Comparison of ENCODE assay signal across 17 cellular contexts in the genomic region with DNA sequence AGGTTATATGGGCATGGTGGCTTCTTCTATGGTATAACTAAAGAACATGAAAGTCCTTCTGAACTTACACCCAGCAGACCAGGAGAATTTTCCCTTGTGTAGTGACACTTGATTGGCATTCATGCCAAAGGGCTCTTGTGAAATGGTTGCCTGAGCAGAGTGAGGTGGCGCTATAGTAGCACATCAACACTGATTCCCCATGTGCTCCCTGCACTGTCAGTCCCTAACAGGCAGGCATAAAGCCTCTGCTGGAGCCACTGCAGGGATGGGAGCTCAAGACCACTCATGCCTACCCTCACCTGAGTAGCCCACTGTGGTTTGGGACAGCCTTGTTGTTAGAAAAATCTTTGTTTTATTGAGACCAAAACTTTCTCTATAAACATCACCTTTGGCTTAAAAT.
DNase-seq lines count a peak whose midpoint lies in the region; FAIRE-seq and TF ChIP-seq lines count a peak whose summit lies in the region.
"Had no signal": no experiment of that assay in that cellular context is flagged by ENCODE, and none has a peak within 500 bp of the region (broad histone marks: within the 10 kb centered on the region; RNA-seq: fewer than 3 reads in every experiment).

No MANE protein-coding gene starts in this region.

- H2BK12ac ChIP-seq in H1 (ENCODE audit: low read depth, low read length): no peak overlapping the region

- TF ChIP-seq POLR2A in H1 (IDR thresholded peaks at IDR 0.05; ENCODE audit: control extremely low read depth in 1 of 2, low read depth in 2 of 2, low read length in 2 of 2): no peak

- H4K91ac ChIP-seq in H1 (replicated peaks; ENCODE audit: insufficient read length, low read length): no peak overlapping the region

- H3K9me3 Mint-ChIP-seq in neural progenitor cell (no peaks in the 10 kb centered on the region), osteocyte (ENCODE audit: unreplicated experiment) (no peaks in the 10 kb centered on the region)
- no peaks in the 10 kb centered on the region for H3K9me3 Mint-ChIP-seq in activated naive CD4-positive, alpha-beta T cell treated with anti-CD3 and anti-CD28 coated beads for 36 hours

- peak; percentile 95 for FAIRE-seq in H1 (lab: Jason Lieb, UNC)
- FAIRE-seq: HepG2 had no signal

- no peaks in the 10 kb centered on the region for H3K23me2 ChIP-seq in H1 (ENCODE audit: low read depth, low read length)

- peaks cover 3% of the 10 kb centered on the region for H3K27me3 Mint-ChIP-seq in neural progenitor cell (ENCODE audit: insufficient read depth, low read depth)
- peaks cover 5% of the 10 kb centered on the region for H3K27me3 Mint-ChIP-seq in osteocyte (ENCODE audit: unreplicated experiment)
- no peaks in the 10 kb centered on the region for H3K27me3 Mint-ChIP-seq in activated naive CD4-positive, alpha-beta T cell treated with anti-CD3 and anti-CD28 coated beads for 36 hours (ENCODE audit: low read depth)

- H2AFZ ChIP-seq in H1 (ENCODE audit: low read length): no peak overlapping the region
- H2AFZ ChIP-seq in neural progenitor cell (replicated peaks): no peak overlapping the region
- H2AFZ ChIP-seq: GM23248 had no signal

- H3K14ac ChIP-seq in H1 (ENCODE audit: insufficient read length): no peak overlapping the region

- no peak overlapping the region for H2BK20ac ChIP-seq in H1 (ENCODE audit: low read length)

- no peak overlapping the region for H3K27ac Mint-ChIP-seq in neural progenitor cell
- H3K27ac Mint-ChIP-seq in osteocyte (ENCODE audit: unreplicated experiment): no peak overlapping the region
- H3K27ac Mint-ChIP-seq in activated naive CD4-positive, alpha-beta T cell treated with anti-CD3 and anti-CD28 coated beads for 36 hours: no peak overlapping the region

- no peak overlapping the region for H3K23ac ChIP-seq in H1 (ENCODE audit: insufficient read length)

- H3K4me1 ChIP-seq in H1 (replicated peaks in 1 of 4; ENCODE audit: control insufficient read depth in 3 of 4, insufficient read depth in 4 of 4, low read length in 3 of 4) (peaks cover 0 to 5% (median 0%) of the 10 kb centered on the region in 4 experiments; a peak in 1 of 7 replicates), neural progenitor cell (no peaks in the 10 kb centered on the region)
- H3K4me1 ChIP-seq: BLaER1 had no signal

- H3K79me2 ChIP-seq in H1 (ENCODE audit: control insufficient read depth in 1 of 2, insufficient read depth in 2 of 2, low read length in 2 of 2) (no peaks in the 10 kb centered on the region), neural progenitor cell (ENCODE audit: low read depth) (no peaks in the 10 kb centered on the region)

- peaks cover 2% of the 10 kb centered on the region for H3K36me3 Mint-ChIP-seq in neural progenitor cell
- H3K36me3 Mint-ChIP-seq in osteocyte (ENCODE audit: unreplicated experiment): no peaks in the 10 kb centered on the region
- peaks cover 12% of the 10 kb centered on the region for H3K36me3 Mint-ChIP-seq in activated naive CD4-positive, alpha-beta T cell treated with anti-CD3 and anti-CD28 coated beads for 36 hours (ENCODE audit: low read depth)

- H3K79me1 ChIP-seq in H1 (ENCODE audit: low read depth, low read length): no peaks in the 10 kb centered on the region

- CTCF ChIA-PET in H1 (lab: Charles Lee; ENCODE audit: partially characterized antibody): interaction anchor here (0.6 to 1.6 kb wide), 6 partner anchors 9 to 117 kb away, joined by 3 to 5 read pairs (median 3); no protein-coding TSS in a partner anchor
- CTCF ChIA-PET in activated naive CD4-positive, alpha-beta T cell treated with anti-CD3 and anti-CD28 coated beads for 36 hours (lab: Charles Lee): interaction anchor here (0.6 kb wide), 1 partner anchor 103 kb away, joined by 3 read pairs; no protein-coding TSS in a partner anchor

- H3K4me2 ChIP-seq in H1 (ENCODE audit: insufficient read depth in 1 of 2, low read depth in 2 of 2, low read length in 2 of 2) (no peak overlapping the region), neural progenitor cell (no peak overlapping the region)
- H3K4me2 ChIP-seq: BLaER1, KMS-11 had no signal

- H2BK5ac ChIP-seq in H1 (ENCODE audit: low read depth, low read length): no peak overlapping the region

- H3K4me3 ChIP-seq in H7 (ENCODE audit: insufficient read depth, low read depth, low read length): no peak overlapping the region
- no peak overlapping the region for H3K4me3 ChIP-seq in H1 (ENCODE audit: extremely low read depth in 1 of 4, insufficient read depth in 2 of 4, low read depth in 3 of 4, low read length in 4 of 4)
- H3K4me3 ChIP-seq in neural progenitor cell: no peak overlapping the region
- H3K4me3 ChIP-seq: BLaER1, GM23248 had no signal

- H2BK15ac ChIP-seq in H1 (ENCODE audit: low read length): no peak overlapping the region

- H3K36me3 ChIP-seq in H7 (replicated peaks; ENCODE audit: control insufficient read depth, insufficient read depth, low read length) (no peaks in the 10 kb centered on the region), H1 (ENCODE audit: control insufficient read depth in 2 of 4, insufficient read depth in 4 of 4, low read length in 3 of 4) (no peaks in the 10 kb centered on the region), neural progenitor cell (no peaks in the 10 kb centered on the region)
- H3K36me3 ChIP-seq: BLaER1 had no signal

- no peak overlapping the region for H3K9ac ChIP-seq in H1 (replicated peaks in 1 of 4; ENCODE audit: extremely low read depth in 1 of 4, low read depth in 3 of 4, low read length in 3 of 4)
- no peak overlapping the region for H3K9ac ChIP-seq in neural progenitor cell
- H3K9ac ChIP-seq: BLaER1, GM23248, KMS-11 had no signal

- POLR2A ChIA-PET in H1 (lab: Charles Lee; ENCODE audit: partially characterized antibody): interaction anchor here (0.6 to 3.0 kb wide), 5 partner anchors 9 to 19 kb away, joined by 4 to 12 read pairs (median 4); no protein-coding TSS in a partner anchor

- no peak overlapping the region for H3K56ac ChIP-seq in H1 (replicated peaks; ENCODE audit: insufficient read length, low read depth, low read length)

- H3K9me3 ChIP-seq in H1 (ENCODE audit: insufficient read depth in 2 of 2, low read depth in 1 of 2, low read length in 1 of 2) (no peaks in the 10 kb centered on the region), neural progenitor cell (ENCODE audit: low read depth) (no peaks in the 10 kb centered on the region)
- H3K9me3 ChIP-seq: BLaER1 had no signal

- TF ChIP-seq EP300 in H1 (IDR thresholded peaks at IDR 0.05; ENCODE audit: borderline replicate concordance in 1 of 2, low read depth in 2 of 2, low read length in 2 of 2): no peak

- no peak overlapping the region for H3K27ac ChIP-seq in H1 (ENCODE audit: low read depth, low read length)
- H3K27ac ChIP-seq in neural progenitor cell: no peak overlapping the region
- H3K27ac ChIP-seq: BLaER1, GM23248, KMS-11 had no signal

- peak; percentile 1 for DNase-seq in H7
- peak; percentile 6 for DNase-seq in NAMALWA (ENCODE audit: low spot score)
- no peak for DNase-seq in H1 (ENCODE audit: low read depth in 1 of 2, low spot score in 2 of 2)
- DNase-seq in neural progenitor cell (ENCODE audit: low spot score): peak; percentile 35
- DNase-seq in osteocyte (ENCODE audit: extremely low spot score, unreplicated experiment): no peak
- DNase-seq in activated naive CD4-positive, alpha-beta T cell treated with anti-CD3 and anti-CD28 coated beads for 36 hours: no peak
- no peak for DNase-seq in activated T-cell treated with anti-CD3 and anti-CD28 coated beads, Interleukin-2, amount 50 U/mL, for 1 hour
- DNase-seq: DMS153, GM23248, MM.1S, NCI-H187 treated with DMSO at 0.1 percent for 48 hours, NCI-H524 treated with DMSO at 0.1 percent for 48 hours, Right ventricle myocardium superior, T-helper 2 cell had no signal

- TF ChIP-seq CTCF in H1 (IDR thresholded peaks at IDR 0.05; ENCODE audit: control extremely low read depth in 1 of 3, insufficient read depth in 1 of 3, low read depth in 1 of 3, low read length in 3 of 3): peak; percentile 39 to 63 (median 61); a peak in 3 of 4 replicates
- TF ChIP-seq CTCF in neural progenitor cell (IDR thresholded peaks at IDR 0.05): peak; percentile 28
- no peak for TF ChIP-seq CTCF in osteocyte (IDR thresholded peaks at IDR 0.05)

- H3K27me3 ChIP-seq in H7 (ENCODE audit: control insufficient read depth, insufficient read depth, low read length) (no peaks in the 10 kb centered on the region), H1 (replicated peaks in 1 of 4; ENCODE audit: control insufficient read depth in 3 of 4, extremely low read depth in 1 of 4, insufficient read depth in 3 of 4, low read length in 3 of 4) (peaks cover 0 to 5% (median 0%) of the 10 kb centered on the region in 4 experiments; a peak in 1 of 7 replicates), neural progenitor cell (no peaks in the 10 kb centered on the region)
- H3K27me3 ChIP-seq: BLaER1 had no signal

- no peak overlapping the region for H4K5ac ChIP-seq in H1 (ENCODE audit: insufficient read length, low read depth, low read length)

- intact Hi-C loops in activated naive CD4-positive, alpha-beta T cell treated with anti-CD3 and anti-CD28 coated beads for 36 hours (cut with micrococcal nuclease): no loop called here

- no peak overlapping the region for H3K4ac ChIP-seq in H1 (replicated peaks; ENCODE audit: insufficient read length, low read depth, low read length)

- no peak overlapping the region for H3K4me3 Mint-ChIP-seq in neural progenitor cell
- no peak overlapping the region for H3K4me3 Mint-ChIP-seq in osteocyte (ENCODE audit: unreplicated experiment)
- H3K4me3 Mint-ChIP-seq in activated naive CD4-positive, alpha-beta T cell treated with anti-CD3 and anti-CD28 coated beads for 36 hours: no peak overlapping the region

- no peak overlapping the region for H2BK120ac ChIP-seq in H1 (replicated peaks; ENCODE audit: low read depth, low read length)

- TF ChIP-seq RAD21 in H1 (IDR thresholded peaks at IDR 0.05 in 1 of 2, conservative IDR thresholded peaks at IDR 0.05 in 1 of 2; ENCODE audit: low read depth in 2 of 2, low read length in 2 of 2): peak; percentile 53 to 64

- no peak overlapping the region for H4K8ac ChIP-seq in H1 (ENCODE audit: extremely low read depth, insufficient read depth, low read length)

- H3K4me1 Mint-ChIP-seq in neural progenitor cell: no peaks in the 10 kb centered on the region
- H3K4me1 Mint-ChIP-seq in osteocyte (ENCODE audit: unreplicated experiment): no peaks in the 10 kb centered on the region
- H3K4me1 Mint-ChIP-seq in activated naive CD4-positive, alpha-beta T cell treated with anti-CD3 and anti-CD28 coated beads for 36 hours (ENCODE audit: low read depth): no peaks in the 10 kb centered on the region

- no peak overlapping the region for H3K18ac ChIP-seq in H1 (ENCODE audit: extremely low read depth, low read length)

- H2AK5ac ChIP-seq in H1 (ENCODE audit: low read depth, low read length): no peak overlapping the region

- H3F3A ChIP-seq in neural progenitor cell (ENCODE audit: low read depth): no peaks in the 10 kb centered on the region

- 54% methylated on average over 1 of the region's 1 CpG; no CpG with 5 or more reads in 1 of the 2 experiments for WGBS in H1 (ENCODE audit: extremely low coverage in 1 of 2, insufficient coverage in 1 of 2, insufficient read length in 1 of 2, insufficient replicate concordance in 2 of 2, low coverage in 1 of 2, low lambda C conversion rate in 2 of 2, missing lambda C conversion rate in 1 of 2), 2 experiments

- H4K20me1 ChIP-seq in H1 (replicated peaks in 1 of 2; ENCODE audit: control insufficient read depth in 1 of 2, insufficient read depth in 2 of 2, low read length in 2 of 2) (no peaks in the 10 kb centered on the region), neural progenitor cell (ENCODE audit: low read depth) (no peaks in the 10 kb centered on the region)
- H4K20me1 ChIP-seq: BLaER1 had no signal

Comparison
In these comparisons a context has a peak if more than half of its experiments do, and no peak if none do; other contexts are left out.
1. DNase-seq: peak in H7 (single experiment), NAMALWA (single experiment) and neural progenitor cell (single experiment); none in H1 (0 of 2), osteocyte (single experiment), activated naive CD4-positive, alpha-beta T cell treated with anti-CD3 and anti-CD28 coated beads for 36 hours (single experiment) and activated T-cell treated with anti-CD3 and anti-CD28 coated beads, Interleukin-2, amount 50 U/mL, for 1 hour (single experiment).